Comparison of ENCODE assay signal across 8 cellular contexts in the genomic region with DNA sequence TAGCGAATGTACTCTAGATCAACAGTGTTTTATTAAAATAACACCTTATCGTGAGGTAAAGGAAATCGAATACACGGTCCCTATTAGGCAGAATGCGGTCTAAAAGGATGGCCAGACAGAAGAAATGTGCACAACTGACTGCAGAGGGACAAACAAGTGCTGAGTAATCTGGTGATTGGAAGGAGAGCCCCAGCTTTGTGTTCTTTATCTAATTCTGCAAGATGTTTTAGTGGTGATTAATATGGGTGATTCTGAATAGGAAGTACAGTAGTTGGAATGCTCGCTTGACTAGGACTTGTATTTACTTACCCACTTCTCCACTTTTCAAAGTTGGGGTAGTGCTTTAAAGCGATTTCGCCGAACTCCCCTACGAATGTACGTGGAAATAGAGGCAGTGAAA. TPM values are rescaled to one million over a fixed set of nuclear protein-coding genes. Genes with fewer than 3 reads are reported as not detected.
DNase-seq lines count a peak whose midpoint lies in the region; ATAC-seq and TF ChIP-seq lines count a peak whose summit lies in the region.

No MANE protein-coding gene starts in this region.

- no peaks in the 10 kb centered on the region for H3K27me3 ChIP-seq in HCT116 (ENCODE audit: insufficient read depth, low read length)
- peaks cover 2% of the 10 kb centered on the region for H3K27me3 ChIP-seq in WERI-Rb-1 (ENCODE audit: insufficient read depth, low read depth, severe bottlenecking)
- H3K27me3 ChIP-seq in foreskin keratinocyte, result no peaks in the 10 kb centered on the region

- TF ChIP-seq POLR2A in HCT116 (IDR thresholded peaks at IDR 0.05; ENCODE audit: borderline replicate concordance, extremely low read depth, insufficient read depth, insufficient read length), result no peak

- TF ChIP-seq RAD21 in HCT116 (IDR thresholded peaks at IDR 0.05; ENCODE audit: low read depth), result no peak

- H3K9me3 ChIP-seq in HCT116 (ENCODE audit: control insufficient read depth in 1 of 2, insufficient read depth in 1 of 2, low read depth in 1 of 2, low read length in 2 of 2) (no peaks in the 10 kb centered on the region), WERI-Rb-1 (ENCODE audit: severe bottlenecking) (no peaks in the 10 kb centered on the region)

- peaks cover 52% of the 10 kb centered on the region for H3K79me2 ChIP-seq in HCT116 (ENCODE audit: insufficient read depth, low read length)

- H3K9ac ChIP-seq in HCT116 (ENCODE audit: low read length), result peak overlapping the region; percentile 73

- BruUV-seq in HCT116 (replicated peaks; lab: Mats Ljungman, UMichigan), result TSS peak; percentile 37

- CTCF ChIA-PET in HCT116 (lab: Charles Lee), result no interaction called here

- peak overlapping the region; percentile 85 for H3K4me2 ChIP-seq in HCT116 (ENCODE audit: low read length)

- POLR2A ChIA-PET in HCT116 (lab: Charles Lee), result no interaction called here

- H3K27ac ChIP-seq in HCT116 (ENCODE audit: low read depth, low read length) (peak overlapping the region; percentile 93; the same call in 1 of the 2 replicates), WERI-Rb-1 (peak overlapping the region; percentile 81; the same call in 1 of the 2 replicates), foreskin keratinocyte (peak overlapping the region; percentile 82)

- H3K4me1 ChIP-seq in HCT116 (ENCODE audit: control insufficient read depth in 1 of 2, insufficient read depth in 2 of 2, low read length in 2 of 2) (peaks cover 13 to 46% of the 10 kb centered on the region in 2 experiments), foreskin keratinocyte (peaks cover 5% of the 10 kb centered on the region)

- no peak for TF ChIP-seq CTCF in AG10803 (conservative IDR thresholded peaks at IDR 0.05; ENCODE audit: low read length)
- no peak for TF ChIP-seq CTCF in HCT116 (IDR thresholded peaks at IDR 0.05 in 2 of 3, conservative IDR thresholded peaks at IDR 0.05 in 1 of 3; ENCODE audit: borderline replicate concordance in 1 of 3, insufficient read depth in 1 of 3, low read depth in 2 of 3, low read length in 2 of 3)
- TF ChIP-seq CTCF in WERI-Rb-1 (IDR thresholded peaks at IDR 0.05; ENCODE audit: low read depth, low read length), result no peak
- no peak for TF ChIP-seq CTCF in foreskin keratinocyte (conservative IDR thresholded peaks at IDR 0.05)

- no peaks in the 10 kb centered on the region for H3K9me2 ChIP-seq in HCT116 (ENCODE audit: insufficient read depth)

- H4K20me1 ChIP-seq in HCT116 (ENCODE audit: insufficient read depth), result no peaks in the 10 kb centered on the region

- RAD21 ChIA-PET in HCT116 (lab: Charles Lee; ENCODE audit: low non-redundant PET in 1 of 2, low total read pairs in 2 of 2, uncharacterized antibody in 2 of 2, unreplicated experiment in 2 of 2), result no interaction called here

- peak; percentile 45 for DNase-seq in AG10803 (ENCODE audit: low read depth)
- no peak for DNase-seq in HCT116 (ENCODE audit: low read depth, low spot score)
- DNase-seq in WERI-Rb-1, result no peak
- DNase-seq in foreskin keratinocyte, result peak in 1 of 2 donors; percentile 53
- DNase-seq in skeletal muscle cell (ENCODE audit: low read depth), result no peak
- no peak for DNase-seq in NCI-H2196 (lab: John Stamatoyannopoulos, UW; ENCODE audit: unreplicated experiment)

- H2AFZ ChIP-seq in HCT116 (ENCODE audit: low read depth, low read length, poor library complexity, severe bottlenecking), result no peak overlapping the region

- intact Hi-C loops in HCT116 (cut with micrococcal nuclease), result no loop called here

- ATAC-seq in HCT116, result no peak
- ATAC-seq in foreskin keratinocyte, result peak; percentile 24
- ATAC-seq in HG03571 (IDR thresholded peaks at IDR 0.05; ENCODE audit: unreplicated experiment), result no peak
- ATAC-seq in GM19467 (IDR thresholded peaks at IDR 0.05; ENCODE audit: unreplicated experiment), result no peak

- H3K4me3 ChIP-seq in AG10803 (ENCODE audit: low read length), result peak overlapping the region; percentile 82
- H3K4me3 ChIP-seq in HCT116 (replicated peaks in 1 of 2; ENCODE audit: low read depth in 1 of 2, low read length in 2 of 2), result peak overlapping the region; percentile 72 to 74
- H3K4me3 ChIP-seq in WERI-Rb-1 (ENCODE audit: low read depth, low read length), result peak overlapping the region; percentile 78
- peak overlapping the region; percentile 84 for H3K4me3 ChIP-seq in skeletal muscle cell (ENCODE audit: low read depth, low read length)

- H3K36me3 ChIP-seq in HCT116 (ENCODE audit: control insufficient read depth in 1 of 2, insufficient read depth in 2 of 2, low read length in 2 of 2) (no peaks in the 10 kb centered on the region), WERI-Rb-1 (no peaks in the 10 kb centered on the region)

TF ChIP-seq in HCT116, 20 proteins besides CTCF, POLR2A, EP300 and RAD21:
- TF ChIP-seq YY1 (IDR thresholded peaks at IDR 0.05; ENCODE audit: extremely low read depth, insufficient replicate concordance, low read depth, low read length) (no peak), ELF1 (IDR thresholded peaks at IDR 0.05; ENCODE audit: borderline replicate concordance, low read depth) (no peak)
- TF ChIP-seq, protein P1, sequence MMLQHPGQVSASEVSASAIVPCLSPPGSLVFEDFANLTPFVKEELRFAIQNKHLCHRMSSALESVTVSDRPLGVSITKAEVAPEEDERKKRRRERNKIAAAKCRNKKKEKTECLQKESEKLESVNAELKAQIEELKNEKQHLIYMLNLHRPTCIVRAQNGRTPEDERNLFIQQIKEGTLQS (IDR thresholded peaks at IDR 0.05), result no peak
TF ChIP-seq in HCT116: peak in this region for 0.

RNA-seq across cellular contexts. Expression of gene WDR44, which starts 1.2 kb away (rescaled TPM):
- total RNA-seq in HCT116 (2021; ENCODE audit: unreplicated experiment) (12.2 TPM), foreskin keratinocyte (16.2 and 18.6 TPM in 2 replicates)
- polyA plus RNA-seq in HCT116 (2012), result 3.6 and 5.4 TPM in 2 replicates
- 3.5 and 4.2 TPM in 2 replicates for polyA plus RNA-seq in foreskin keratinocyte
